13 cellular contexts compared by ENCODE assay signal in the genomic region with DNA sequence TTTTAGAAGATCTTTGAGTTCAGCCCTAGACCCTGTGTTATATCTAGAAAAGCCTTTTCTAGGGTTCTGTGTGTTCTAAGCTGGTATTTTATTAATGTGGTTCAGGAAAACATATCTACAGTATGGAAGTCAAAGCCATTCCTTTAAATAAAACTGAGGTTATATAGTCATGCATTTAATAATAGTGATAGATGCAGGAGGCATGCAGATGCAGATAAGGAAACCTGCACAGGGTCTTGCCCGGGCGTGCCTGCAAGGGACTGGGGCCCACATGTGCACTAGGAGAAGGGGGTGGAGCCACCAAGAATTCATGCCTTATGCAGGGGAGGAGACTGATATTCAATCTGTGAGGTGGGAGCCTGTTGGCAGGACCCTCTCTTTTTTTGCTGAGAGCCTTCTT.
DNase-seq lines count a peak whose midpoint lies in the region; ATAC-seq and TF ChIP-seq lines count a peak whose summit lies in the region.
"Had no signal": no experiment of that assay in that cellular context is flagged by ENCODE, and none has a peak within 500 bp of the region (broad histone marks: within the 10 kb centered on the region; RNA-seq: fewer than 3 reads in every experiment).

No MANE protein-coding gene starts in this region.

- H3K4me3 Mint-ChIP-seq in CD4-positive, CD25-positive, alpha-beta regulatory T cell = peak overlapping the region in 1 of 4 donors; percentile 44
- H3K4me3 Mint-ChIP-seq in HFFc6 = peak overlapping the region; percentile 8; the same call in 1 of the 2 replicates

- ATAC-seq in CD4-positive, CD25-positive, alpha-beta regulatory T cell (ENCODE audit: low read depth in 2 of 2) = no peak
- ATAC-seq in body of pancreas = no peak

- H3K4me1 ChIP-seq in CD4-positive, CD25-positive, alpha-beta regulatory T cell (ENCODE audit: control insufficient read depth, insufficient read depth, low read length, poor library complexity, severe bottlenecking) = peaks cover 8% of the 10 kb centered on the region
- peaks cover 21% of the 10 kb centered on the region for H3K4me1 ChIP-seq in body of pancreas
- H3K4me1 ChIP-seq: SJSA1, testis had no signal

- peak in 1 of 3 donors; percentile 12 for DNase-seq in CD4-positive, CD25-positive, alpha-beta regulatory T cell
- DNase-seq in HFFc6 (peak; percentile 65), body of pancreas (no peak), kidney tubule cell (ENCODE audit: low spot score) (peak; percentile 28), DMS79 treated with DMSO at 0.1 percent for 48 hours (lab: John Stamatoyannopoulos, UW) (no peak), GM19238 (ENCODE audit: insufficient read length, low spot score) (no peak), activated gamma-delta T cell treated with Interleukin-2 at 50 U/mL for 16 hours (no peak)
- DNase-seq in activated CD4-positive, alpha-beta T cell treated with anti-CD3 and anti-CD28 coated beads, Interleukin-2, amount 50 U/mL, for 48 hours = no peak
- DNase-seq: cortex of kidney; NCI-H1092; stimulated activated CD4-positive, alpha-beta T cell treated with anti-CD3 and anti-CD28 coated beads, Interleukin-15, amount 100 ng/mL, for 24 hours; testis had no signal

- no peak for TF ChIP-seq CTCF in HFFc6 (IDR thresholded peaks at IDR 0.05)
- TF ChIP-seq CTCF in body of pancreas (IDR thresholded peaks at IDR 0.05) = no peak

- H3K36me3 Mint-ChIP-seq in CD4-positive, CD25-positive, alpha-beta regulatory T cell = no peaks in the 10 kb centered on the region
- peaks cover 48% of the 10 kb centered on the region for H3K36me3 Mint-ChIP-seq in HFFc6 (ENCODE audit: low read depth)

- peak overlapping the region in 2 of 3 donors; percentile 78 to 84 for H3K27ac Mint-ChIP-seq in CD4-positive, CD25-positive, alpha-beta regulatory T cell
- H3K27ac Mint-ChIP-seq in HFFc6 = peak overlapping the region; percentile 90

- WGBS in body of pancreas, 2 donors = 64 to 72% methylated on average over 2 of the region's 2 CpGs

- H3K4me3 ChIP-seq in CD4-positive, CD25-positive, alpha-beta regulatory T cell (ENCODE audit: low read depth, low read length) = no peak overlapping the region
- H3K4me3 ChIP-seq in body of pancreas = no peak overlapping the region
- H3K4me3 ChIP-seq: SJSA1, testis had no signal

- H3K27me3 Mint-ChIP-seq in CD4-positive, CD25-positive, alpha-beta regulatory T cell = peaks cover 4% of the 10 kb centered on the region
- H3K27me3 Mint-ChIP-seq in HFFc6 (ENCODE audit: insufficient read depth) = no peaks in the 10 kb centered on the region; the same call in 1 of the 2 replicates

- no peaks in the 10 kb centered on the region for H3K9me3 Mint-ChIP-seq in CD4-positive, CD25-positive, alpha-beta regulatory T cell
- H3K9me3 Mint-ChIP-seq in HFFc6 = no peaks in the 10 kb centered on the region

- H3K36me3 ChIP-seq in CD4-positive, CD25-positive, alpha-beta regulatory T cell (ENCODE audit: control insufficient read depth, insufficient read depth, low read length) = no peaks in the 10 kb centered on the region
- no peaks in the 10 kb centered on the region for H3K36me3 ChIP-seq in body of pancreas (replicated peaks in 1 of 2; ENCODE audit: insufficient read depth in 1 of 2, low read depth in 2 of 2)
- H3K36me3 ChIP-seq: SJSA1 had no signal

- H3K4me1 Mint-ChIP-seq in CD4-positive, CD25-positive, alpha-beta regulatory T cell = peaks cover 4 to 17% (median 14%) of the 10 kb centered on the region in 4 donors
- H3K4me1 Mint-ChIP-seq in HFFc6 (ENCODE audit: low read depth) = peaks cover 75% of the 10 kb centered on the region

- TF ChIP-seq POLR2A in body of pancreas (IDR thresholded peaks at IDR 0.05) = no peak

- intact Hi-C loops in body of pancreas (cut with DNase I) = no loop called here

- H3K27me3 ChIP-seq in CD4-positive, CD25-positive, alpha-beta regulatory T cell (ENCODE audit: control insufficient read depth, insufficient read depth, low read length) = no peaks in the 10 kb centered on the region
- no peaks in the 10 kb centered on the region for H3K27me3 ChIP-seq in body of pancreas
- H3K27me3 ChIP-seq: SJSA1, testis had no signal

- no peak overlapping the region for H3K27ac ChIP-seq in CD4-positive, CD25-positive, alpha-beta regulatory T cell (ENCODE audit: insufficient read depth, low read length, poor library complexity, severe bottlenecking)
- H3K27ac ChIP-seq in body of pancreas = peak overlapping the region in 3 of 4 donors; percentile 30 to 71 (median 49)
- H3K27ac ChIP-seq: SJSA1, testis had no signal

- no peaks in the 10 kb centered on the region for H3K9me3 ChIP-seq in CD4-positive, CD25-positive, alpha-beta regulatory T cell (ENCODE audit: control insufficient read depth in 2 of 2, low read length in 2 of 2)
- H3K9me3 ChIP-seq in body of pancreas = no peaks in the 10 kb centered on the region
- H3K9me3 ChIP-seq: SJSA1, testis had no signal

Comparison
In these comparisons a context has a peak if more than half of its experiments do, and no peak if none do; other contexts are left out.
1. DNase-seq: peak in HFFc6 (single experiment) and kidney tubule cell (single experiment); none in body of pancreas (0 of 4), activated CD4-positive, alpha-beta T cell treated with anti-CD3 and anti-CD28 coated beads, Interleukin-2, amount 50 U/mL, for 48 hours (0 of 2), DMS79 treated with DMSO at 0.1 percent for 48 hours (single experiment), GM19238 (single experiment) and activated gamma-delta T cell treated with Interleukin-2 at 50 U/mL for 16 hours (single experiment).